14 cellular contexts compared by ENCODE assay signal in genomic region chr1:218718977-218719376, GRCh38.
"Had no signal": no experiment of that assay in that cellular context is flagged by ENCODE, and none has a peak within 500 bp of the region (broad histone marks: within the 10 kb centered on the region; RNA-seq: fewer than 3 reads in every experiment).

No MANE protein-coding gene starts in this region.

- H3K9me3 ChIP-seq: gastroesophageal sphincter, pancreas, tibial artery, vagina had no signal

- FAIRE-seq: pancreas had no signal

- H3K27me3 ChIP-seq: gastroesophageal sphincter, pancreas, tibial artery, vagina had no signal

- H3K4me3 ChIP-seq: gastroesophageal sphincter, pancreas, skin epidermis, tibial artery, vagina had no signal

- DNase-seq: activated CD4-positive, alpha-beta T cell treated with anti-CD3 and anti-CD28 coated beads, Interleukin-2, amount 50 U/mL, for 48 hours; activated CD4-positive, CD25-positive, alpha-beta regulatory T cell treated with anti-CD3 and anti-CD28 coated beads, Interleukin-2, amount 50 U/mL, for 72 hours; activated CD8-positive, alpha-beta memory T cell treated with anti-CD3 and anti-CD28 coated beads, Interleukin-2, amount 10 ng/mL, durations not matched to agents 7 days and 5 days; activated effector memory CD4-positive, alpha-beta T cell treated with anti-CD3 and anti-CD28 coated beads, Interleukin-2, amount 50 U/mL, for 16 hours; activated T-cell treated with anti-CD3 and anti-CD28 coated beads, Interleukin-2, amount 50 U/mL, for 4 hours; caudate nucleus; cortex of kidney; hypothalamus; pancreas; tibial artery had no signal

- H3K27ac ChIP-seq: gastroesophageal sphincter, pancreas, skin epidermis, tibial artery, vagina had no signal

- H3K36me3 ChIP-seq: gastroesophageal sphincter, pancreas, tibial artery, vagina had no signal

- ATAC-seq: activated CD8-positive, alpha-beta memory T cell treated with anti-CD3 and anti-CD28 coated beads, Interleukin-2, amount 10 ng/mL, durations not matched to agents 7 days and 5 days; activated naive CD4-positive, alpha-beta T cell treated with anti-CD3 and anti-CD28 coated beads, Interleukin-2, amount 50 U/mL, for 72 hours; activated T-cell treated with anti-CD3 and anti-CD28 coated beads, Interleukin-2, amount 50 U/mL, for 4 hours; gastroesophageal sphincter; pancreas had no signal

- H3K4me1 ChIP-seq: pancreas, vagina had no signal
